ENCODE assay signal across 1 cellular context in the genomic region with DNA sequence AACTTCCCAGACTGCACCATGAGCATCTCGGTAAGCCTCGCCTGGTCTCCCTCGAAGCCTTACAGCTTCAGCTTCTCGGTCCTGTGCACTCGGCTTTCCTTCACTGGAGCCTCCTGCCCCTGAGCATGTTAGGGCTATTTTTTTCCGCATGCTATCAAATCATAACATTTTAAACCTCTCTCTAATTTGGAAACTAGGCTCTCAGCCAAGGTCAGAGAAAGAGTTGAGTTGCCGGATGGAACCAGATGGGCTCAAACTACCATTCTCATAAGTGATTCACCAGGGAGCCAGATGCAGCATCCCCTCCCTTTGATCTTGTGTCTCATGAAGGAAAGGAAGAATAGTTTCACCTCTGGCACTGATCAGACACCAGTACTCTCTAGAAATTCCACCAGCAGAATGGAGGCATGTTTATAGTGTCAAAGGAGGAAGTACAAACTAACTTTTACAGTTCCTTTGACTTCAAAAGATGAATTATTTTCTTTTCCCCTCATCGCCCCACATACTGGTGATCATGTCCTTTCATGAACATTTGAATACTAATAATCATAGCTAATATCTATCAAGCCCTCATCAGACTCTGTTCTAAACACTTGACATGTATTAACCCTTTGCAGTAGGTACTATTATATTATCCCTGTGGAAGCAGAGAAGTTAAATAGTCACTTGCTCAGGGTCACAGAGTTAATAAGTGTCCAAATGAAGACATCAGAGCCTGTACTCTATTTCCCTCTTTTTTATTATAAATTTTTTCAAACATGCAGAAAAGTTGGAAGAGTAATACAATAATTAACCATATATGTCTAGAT.
TF ChIP-seq lines count a peak whose summit lies in the region.

No MANE protein-coding gene starts in this region.

TF ChIP-seq in SK-N-SH, 30 proteins besides CTCF, POLR2A, EP300 and RAD21 (continued from another document):
- TF ChIP-seq USF1 (IDR thresholded peaks at IDR 0.05; ENCODE audit: borderline replicate concordance, low read depth), result no peak
- TF ChIP-seq JUND (IDR thresholded peaks at IDR 0.05), result no peak
- TF ChIP-seq, protein P1, sequence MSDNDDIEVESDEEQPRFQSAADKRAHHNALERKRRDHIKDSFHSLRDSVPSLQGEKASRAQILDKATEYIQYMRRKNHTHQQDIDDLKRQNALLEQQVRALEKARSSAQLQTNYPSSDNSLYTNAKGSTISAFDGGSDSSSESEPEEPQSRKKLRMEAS (IDR thresholded peaks at IDR 0.05; ENCODE audit: low read depth), result no peak
TF ChIP-seq in SK-N-SH: peak in this region for 3.
